Comparison of ENCODE assay signal across 17 cellular contexts in genomic region chr10:75600833-75601232, GRCh38.
DNase-seq lines count a peak whose midpoint lies in the region; ATAC-seq, FAIRE-seq and TF ChIP-seq lines count a peak whose summit lies in the region.
"Had no signal": no experiment of that assay in that cellular context is flagged by ENCODE, and none has a peak within 500 bp of the region (broad histone marks: within the 10 kb centered on the region; RNA-seq: fewer than 3 reads in every experiment).

No MANE protein-coding gene starts in this region.

- CTCF ChIA-PET in GM12878 (lab: Yijun Ruan, JAX), result interaction anchor here (0.9 kb wide), 1 partner anchor 111 kb away, joined by 3 read pairs; no protein-coding TSS in a partner anchor
- CTCF ChIA-PET in activated CD8-positive, alpha-beta memory T cell treated with anti-CD3 and anti-CD28 coated beads, Interleukin-2, amount 10 ng/mL, durations not matched to agents 7 days and 5 days (lab: Charles Lee), result no interaction called here

- H3K4me1 ChIP-seq in cardiac muscle cell (ENCODE audit: low read depth) (peaks cover 36% of the 10 kb centered on the region), right cardiac atrium (ENCODE audit: control insufficient read depth, insufficient read depth, low read length) (no peaks in the 10 kb centered on the region), GM12878 (ENCODE audit: control insufficient read depth, insufficient read depth, low read length) (no peaks in the 10 kb centered on the region; the same call in 1 of the 2 replicates), right lobe of liver (peaks cover 0 to 49% (median 13%) of the 10 kb centered on the region in 4 donors)

- H3K27me3 ChIP-seq in cardiac muscle cell (peaks cover 6% of the 10 kb centered on the region), right cardiac atrium (ENCODE audit: control insufficient read depth, insufficient read depth) (no peaks in the 10 kb centered on the region), GM12878 (replicated peaks in 1 of 2; ENCODE audit: control insufficient read depth in 2 of 2, insufficient read depth in 2 of 2, low read length in 1 of 2) (no peaks in the 10 kb centered on the region), right lobe of liver (no peaks in the 10 kb centered on the region)
- H3K27me3 ChIP-seq: MG63 had no signal

- no peaks in the 10 kb centered on the region for H3K36me3 ChIP-seq in cardiac muscle cell
- H3K36me3 ChIP-seq in GM12878 (ENCODE audit: control insufficient read depth in 2 of 2, insufficient read depth in 2 of 2, low read length in 1 of 2), result no peaks in the 10 kb centered on the region
- H3K36me3 ChIP-seq in right lobe of liver, result no peaks in the 10 kb centered on the region
- H3K36me3 ChIP-seq: MG63 had no signal

- H3K4me3 ChIP-seq in cardiac muscle cell, result no peak overlapping the region
- H3K4me3 ChIP-seq in right cardiac atrium (ENCODE audit: low read length), result no peak overlapping the region
- no peak overlapping the region for H3K4me3 ChIP-seq in GM12878
- peak overlapping the region in 1 of 3 donors; percentile 4 for H3K4me3 ChIP-seq in right lobe of liver
- H3K4me3 ChIP-seq: MG63 had no signal

- POLR2A ChIA-PET in GM12878 (lab: Charles Lee), result interaction anchor here (1.4 kb wide), 1 partner anchor 11 kb away, joined by 3 read pairs; no protein-coding TSS in a partner anchor

- no peak for TF ChIP-seq RAD21 in GM12878 (IDR thresholded peaks at IDR 0.05; ENCODE audit: insufficient read depth, low read depth, low read length)

- intact Hi-C loops in right cardiac atrium (cut with DNase I) (no loop called here), GM12878 (cut with micrococcal nuclease; ENCODE audit: unreplicated experiment) (no loop called here), right lobe of liver (cut with DNase I) (no loop called here), posterior cingulate gyrus (cut with DNase I) (no loop called here)

- TF ChIP-seq CTCF in cardiac muscle cell (IDR thresholded peaks at IDR 0.05; ENCODE audit: low read depth, low read length), result no peak
- TF ChIP-seq CTCF in GM12878 (IDR thresholded peaks at IDR 0.05 in 2 of 3, conservative IDR thresholded peaks at IDR 0.05 in 1 of 3; ENCODE audit: control insufficient read depth in 2 of 3, extremely low read depth in 1 of 3, insufficient read depth in 1 of 3, low read depth in 3 of 3, low read length in 3 of 3), result no peak
- TF ChIP-seq CTCF in right lobe of liver (IDR thresholded peaks at IDR 0.05), result no peak
- no peak for TF ChIP-seq CTCF in type B pancreatic cell (conservative IDR thresholded peaks at IDR 0.05)

- BruUV-seq in GM12878 (replicated peaks; lab: Mats Ljungman, UMichigan), result no TSS peak

- H3K27ac ChIP-seq in cardiac muscle cell, result peak overlapping the region; percentile 38
- H3K27ac ChIP-seq in right cardiac atrium (ENCODE audit: low read length), result no peak overlapping the region
- H3K27ac ChIP-seq in GM12878 (ENCODE audit: control insufficient read depth, insufficient read depth), result no peak overlapping the region
- H3K27ac ChIP-seq in right lobe of liver, result peak overlapping the region; percentile 7 to 84 (median 50)
- H3K27ac ChIP-seq: 22Rv1 had no signal

- no peak overlapping the region for H3K9ac ChIP-seq in GM12878 (ENCODE audit: control insufficient read depth, insufficient read depth, low read length)

- 0 out of 2 replicates have a peak overlapping the region, but pooled peaks have one; percentile 11 for H2AFZ ChIP-seq in GM12878 (ENCODE audit: control insufficient read depth, low read depth, low read length)

- H3K27ac Mint-ChIP-seq in type B pancreatic cell, result no peak overlapping the region
- H3K27ac Mint-ChIP-seq in activated CD8-positive, alpha-beta memory T cell treated with anti-CD3 and anti-CD28 coated beads, Interleukin-2, amount 10 ng/mL, durations not matched to agents 7 days and 5 days, result no peak overlapping the region
- H3K27ac Mint-ChIP-seq: CD4-positive, alpha-beta memory T cell had no signal

- no peaks in the 10 kb centered on the region for H4K20me1 ChIP-seq in GM12878 (ENCODE audit: control insufficient read depth, insufficient read depth)

- H3K4me1 Mint-ChIP-seq in type B pancreatic cell (ENCODE audit: unreplicated experiment), result peaks cover 54% of the 10 kb centered on the region
- H3K4me1 Mint-ChIP-seq in activated CD8-positive, alpha-beta memory T cell treated with anti-CD3 and anti-CD28 coated beads, Interleukin-2, amount 10 ng/mL, durations not matched to agents 7 days and 5 days, result no peaks in the 10 kb centered on the region
- H3K4me1 Mint-ChIP-seq: CD4-positive, alpha-beta memory T cell had no signal

- no peak for TF ChIP-seq POLR2A in GM12878 (IDR thresholded peaks at IDR 0.05; ENCODE audit: low read depth, low read length)
- no peak for TF ChIP-seq POLR2A in right lobe of liver (IDR thresholded peaks at IDR 0.05)

- peak overlapping the region; percentile 63 for H3K4me3 Mint-ChIP-seq in type B pancreatic cell
- no peak overlapping the region for H3K4me3 Mint-ChIP-seq in activated CD8-positive, alpha-beta memory T cell treated with anti-CD3 and anti-CD28 coated beads, Interleukin-2, amount 10 ng/mL, durations not matched to agents 7 days and 5 days
- H3K4me3 Mint-ChIP-seq: CD4-positive, alpha-beta memory T cell had no signal

- no peaks in the 10 kb centered on the region for H3K9me3 ChIP-seq in cardiac muscle cell (ENCODE audit: low read depth)
- no peaks in the 10 kb centered on the region for H3K9me3 ChIP-seq in right cardiac atrium (ENCODE audit: control insufficient read depth, low read length)
- H3K9me3 ChIP-seq in GM12878 (replicated peaks; ENCODE audit: control insufficient read depth, insufficient read depth, low read length), result no peaks in the 10 kb centered on the region; the same call in 2 of the 3 replicates
- no peaks in the 10 kb centered on the region for H3K9me3 ChIP-seq in right lobe of liver
- H3K9me3 ChIP-seq: MG63 had no signal

- no peak overlapping the region for H3K4me2 ChIP-seq in GM12878 (ENCODE audit: control insufficient read depth, insufficient read depth)

- no peak for ATAC-seq in right cardiac atrium
- ATAC-seq in GM12878, result no peak
- ATAC-seq in right lobe of liver, result peak; percentile 81 to 86 (median 82)
- ATAC-seq in activated CD8-positive, alpha-beta memory T cell treated with anti-CD3 and anti-CD28 coated beads, Interleukin-2, amount 10 ng/mL, durations not matched to agents 7 days and 5 days, result no peak
- ATAC-seq: SK-N-SH treated with all-trans-retinoic acid at 6 μM for 48 hours had no signal

- peaks cover 61% of the 10 kb centered on the region for H3K27me3 Mint-ChIP-seq in type B pancreatic cell
- no peaks in the 10 kb centered on the region for H3K27me3 Mint-ChIP-seq in activated CD8-positive, alpha-beta memory T cell treated with anti-CD3 and anti-CD28 coated beads, Interleukin-2, amount 10 ng/mL, durations not matched to agents 7 days and 5 days

- no peaks in the 10 kb centered on the region for H3K9me3 Mint-ChIP-seq in type B pancreatic cell
- H3K9me3 Mint-ChIP-seq in activated CD8-positive, alpha-beta memory T cell treated with anti-CD3 and anti-CD28 coated beads, Interleukin-2, amount 10 ng/mL, durations not matched to agents 7 days and 5 days (ENCODE audit: low read depth), result no peaks in the 10 kb centered on the region

- DNase-seq in cardiac muscle cell (ENCODE audit: low read depth in 1 of 2, low spot score in 1 of 2), result no peak
- DNase-seq in right cardiac atrium, result no peak
- DNase-seq in GM12878 (ENCODE audit: low read depth, low spot score), result no peak
- peak in 1 of 3 donors; percentile 55 for DNase-seq in right lobe of liver
- DNase-seq in type B pancreatic cell (ENCODE audit: extremely low spot score, unreplicated experiment), result no peak
- no peak for DNase-seq in activated CD4-positive, alpha-beta T cell treated with anti-CD3 and anti-CD28 coated beads for 1 hour
- no peak for DNase-seq in posterior cingulate gyrus
- no peak for DNase-seq in activated CD8-positive, alpha-beta memory T cell treated with anti-CD3 and anti-CD28 coated beads, Interleukin-2, amount 10 ng/mL, durations not matched to agents 7 days and 5 days
- DNase-seq: Calu3; CD4-positive, alpha-beta memory T cell; MG63; NCI-H1694 treated with DMSO at 0.1 percent for 48 hours; NK-92 treated with Interleukin-12 subunit alpha and Interleukin-12 subunit beta, amount 100 ng/mL, for 24 hours; SHP77 had no signal

- no peak for TF ChIP-seq EP300 in GM12878 (IDR thresholded peaks at IDR 0.05; ENCODE audit: borderline replicate concordance in 1 of 2, control insufficient read depth in 1 of 2, low read depth in 2 of 2, low read length in 2 of 2)

- H3K79me2 ChIP-seq in GM12878 (ENCODE audit: control insufficient read depth, insufficient read depth, low read length), result no peaks in the 10 kb centered on the region

- SMC1A ChIA-PET in GM12878 (lab: Charles Lee; ENCODE audit: uncharacterized antibody, unreplicated experiment), result interaction anchor here (0.9 to 3.4 kb wide), 8 partner anchors 10 to 113 kb away, joined by 3 to 22 read pairs (median 4); no protein-coding TSS in a partner anchor

- RAD21 ChIA-PET in GM12878 (lab: Charles Lee; ENCODE audit: unreplicated experiment), result interaction anchor here (0.9 to 1.5 kb wide), 2 partner anchors 11 to 60 kb away, joined by 3 read pairs; no protein-coding TSS in a partner anchor

- H3K36me3 Mint-ChIP-seq in type B pancreatic cell, result no peaks in the 10 kb centered on the region
- no peaks in the 10 kb centered on the region for H3K36me3 Mint-ChIP-seq in activated CD8-positive, alpha-beta memory T cell treated with anti-CD3 and anti-CD28 coated beads, Interleukin-2, amount 10 ng/mL, durations not matched to agents 7 days and 5 days
- H3K36me3 Mint-ChIP-seq: CD4-positive, alpha-beta memory T cell had no signal

- in situ Hi-C loops in GM12878 (cut with MboI), result no loop called here

- 73% methylated on average over 4 of the region's 4 CpGs for WGBS in right cardiac atrium
- WGBS in GM12878 (ENCODE audit: insufficient coverage, insufficient replicate concordance, low lambda C conversion rate, missing lambda C conversion rate), result 14% methylated on average over 4 of the region's 4 CpGs
- 22% methylated on average over 4 of the region's 4 CpGs for WGBS in right lobe of liver (ENCODE audit: insufficient coverage, low coverage, low lambda C conversion rate, missing lambda C conversion rate)

- FAIRE-seq in GM12878 (lab: Jason Lieb, UNC), result peak; percentile 18
- FAIRE-seq: G401.6 had no signal

Comparison
In these comparisons a context has a peak if more than half of its experiments do, and no peak if none do; other contexts are left out.
1. H3K27ac ChIP-seq: peak in cardiac muscle cell (single experiment) and right lobe of liver (3 of 3); none in right cardiac atrium (single experiment) and GM12878 (single experiment).
2. ATAC-seq: peak in right lobe of liver (4 of 4); none in right cardiac atrium (0 of 2), GM12878 (single experiment) and activated CD8-positive, alpha-beta memory T cell treated with anti-CD3 and anti-CD28 coated beads, Interleukin-2, amount 10 ng/mL, durations not matched to agents 7 days and 5 days (single experiment).